Comparison of ENCODE assay signal across 1 cellular context in the genomic region with DNA sequence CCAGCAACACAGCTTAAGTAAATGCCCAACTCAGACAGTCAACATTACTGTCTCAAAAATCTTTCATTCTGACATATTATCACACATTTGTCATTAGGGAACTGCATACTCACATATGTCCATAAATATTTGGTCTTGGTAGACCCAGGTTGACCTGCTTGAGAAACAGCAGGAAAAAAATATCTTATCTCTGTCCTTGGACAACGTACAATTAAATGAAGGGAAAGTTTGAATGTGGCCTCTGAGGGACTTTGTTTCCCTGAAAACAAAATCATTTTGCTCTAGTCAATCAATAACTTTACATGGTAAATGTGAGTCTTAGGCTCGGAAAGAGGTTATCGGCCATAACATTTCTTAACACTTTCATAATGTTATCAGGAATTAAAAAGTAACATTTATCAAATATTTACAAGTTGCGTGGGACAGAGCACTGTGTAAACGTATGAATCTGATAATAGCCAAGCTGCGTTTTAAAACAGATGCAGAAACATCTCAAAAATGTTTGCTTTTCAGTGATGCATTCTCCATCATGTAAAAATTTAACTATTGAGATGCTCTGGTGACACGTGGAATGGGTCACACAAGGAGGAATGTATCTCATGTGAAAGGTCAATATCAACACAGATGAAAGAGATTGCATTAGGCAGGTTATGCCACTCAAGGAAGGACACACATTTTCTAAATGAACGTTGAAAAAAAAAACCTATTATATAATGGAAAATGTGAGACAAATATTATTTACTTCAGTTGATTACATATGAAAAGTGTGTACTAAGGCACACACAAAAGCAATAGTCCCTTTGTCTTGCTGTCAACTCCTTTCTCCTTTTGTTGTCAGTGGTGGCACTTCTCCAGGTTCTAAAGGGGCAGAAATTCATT.
TF ChIP-seq lines count a peak whose summit lies in the region.

No MANE protein-coding gene starts in this region.

TF ChIP-seq in HepG2, 621 proteins besides CTCF, POLR2A, EP300 and RAD21 (continued from another document):
- TF ChIP-seq, protein P1, sequence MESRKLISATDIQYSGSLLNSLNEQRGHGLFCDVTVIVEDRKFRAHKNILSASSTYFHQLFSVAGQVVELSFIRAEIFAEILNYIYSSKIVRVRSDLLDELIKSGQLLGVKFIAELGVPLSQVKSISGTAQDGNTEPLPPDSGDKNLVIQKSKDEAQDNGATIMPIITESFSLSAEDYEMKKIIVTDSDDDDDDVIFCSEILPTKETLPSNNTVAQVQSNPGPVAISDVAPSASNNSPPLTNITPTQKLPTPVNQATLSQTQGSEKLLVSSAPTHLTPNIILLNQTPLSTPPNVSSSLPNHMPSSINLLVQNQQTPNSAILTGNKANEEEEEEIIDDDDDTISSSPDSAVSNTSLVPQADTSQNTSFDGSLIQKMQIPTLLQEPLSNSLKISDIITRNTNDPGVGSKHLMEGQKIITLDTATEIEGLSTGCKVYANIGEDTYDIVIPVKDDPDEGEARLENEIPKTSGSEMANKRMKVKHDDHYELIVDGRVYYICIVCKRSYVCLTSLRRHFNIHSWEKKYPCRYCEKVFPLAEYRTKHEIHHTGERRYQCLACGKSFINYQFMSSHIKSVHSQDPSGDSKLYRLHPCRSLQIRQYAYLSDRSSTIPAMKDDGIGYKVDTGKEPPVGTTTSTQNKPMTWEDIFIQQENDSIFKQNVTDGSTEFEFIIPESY (CRISPR knock-in tag; IDR thresholded peaks at IDR 0.05) = no peak
- TF ChIP-seq, protein P2, sequence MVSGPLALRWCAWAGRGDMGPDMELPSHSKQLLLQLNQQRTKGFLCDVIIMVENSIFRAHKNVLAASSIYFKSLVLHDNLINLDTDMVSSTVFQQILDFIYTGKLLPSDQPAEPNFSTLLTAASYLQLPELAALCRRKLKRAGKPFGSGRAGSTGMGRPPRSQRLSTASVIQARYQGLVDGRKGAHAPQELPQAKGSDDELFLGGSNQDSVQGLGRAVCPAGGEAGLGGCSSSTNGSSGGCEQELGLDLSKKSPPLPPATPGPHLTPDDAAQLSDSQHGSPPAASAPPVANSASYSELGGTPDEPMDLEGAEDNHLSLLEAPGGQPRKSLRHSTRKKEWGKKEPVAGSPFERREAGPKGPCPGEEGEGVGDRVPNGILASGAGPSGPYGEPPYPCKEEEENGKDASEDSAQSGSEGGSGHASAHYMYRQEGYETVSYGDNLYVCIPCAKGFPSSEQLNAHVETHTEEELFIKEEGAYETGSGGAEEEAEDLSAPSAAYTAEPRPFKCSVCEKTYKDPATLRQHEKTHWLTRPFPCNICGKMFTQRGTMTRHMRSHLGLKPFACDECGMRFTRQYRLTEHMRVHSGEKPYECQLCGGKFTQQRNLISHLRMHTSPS (CRISPR knock-in tag; IDR thresholded peaks at IDR 0.05; ENCODE audit: low read depth) = no peak
- TF ChIP-seq ZNF672 (CRISPR knock-in tag; IDR thresholded peaks at IDR 0.05) = no peak
- TF ChIP-seq, protein P3, sequence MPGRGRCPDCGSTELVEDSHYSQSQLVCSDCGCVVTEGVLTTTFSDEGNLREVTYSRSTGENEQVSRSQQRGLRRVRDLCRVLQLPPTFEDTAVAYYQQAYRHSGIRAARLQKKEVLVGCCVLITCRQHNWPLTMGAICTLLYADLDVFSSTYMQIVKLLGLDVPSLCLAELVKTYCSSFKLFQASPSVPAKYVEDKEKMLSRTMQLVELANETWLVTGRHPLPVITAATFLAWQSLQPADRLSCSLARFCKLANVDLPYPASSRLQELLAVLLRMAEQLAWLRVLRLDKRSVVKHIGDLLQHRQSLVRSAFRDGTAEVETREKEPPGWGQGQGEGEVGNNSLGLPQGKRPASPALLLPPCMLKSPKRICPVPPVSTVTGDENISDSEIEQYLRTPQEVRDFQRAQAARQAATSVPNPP (CRISPR knock-in tag; IDR thresholded peaks at IDR 0.05) = no peak
TF ChIP-seq in HepG2: peak in this region for 194.
